In the genomic region with DNA sequence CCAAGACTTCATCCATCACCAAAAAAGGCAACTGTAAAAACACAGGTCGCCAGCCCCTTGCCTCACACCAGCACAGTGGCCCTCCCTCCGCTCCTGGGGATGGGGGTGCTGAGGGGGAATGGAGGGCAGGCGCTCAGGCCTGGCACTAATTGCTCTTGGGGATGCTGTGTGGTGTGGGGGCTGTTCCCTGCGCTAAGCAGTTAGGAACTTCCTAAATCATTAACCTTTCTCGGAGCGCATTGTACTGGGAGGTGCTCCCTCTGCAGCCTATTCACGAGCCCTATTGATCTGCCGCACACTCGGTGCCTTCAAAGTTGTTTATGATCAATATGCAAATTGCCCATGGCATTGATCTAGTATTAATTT, we compare ENCODE assay signal across 9 cellular contexts.
A peak's percentile ranks its signal among the peaks of the same experiment; 100 is the strongest.
DNase-seq lines count a peak whose midpoint lies in the region; ATAC-seq and TF ChIP-seq lines count a peak whose summit lies in the region.
"Had no signal": no experiment of that assay in that cellular context is flagged by ENCODE, and none has a peak within 500 bp of the region (broad histone marks: within the 10 kb centered on the region; RNA-seq: fewer than 3 reads in every experiment).

No MANE protein-coding gene starts in this region.

- TF ChIP-seq POLR2A in thyroid gland (IDR thresholded peaks at IDR 0.05) = no peak
- no peak for TF ChIP-seq POLR2A in erythroblast (IDR thresholded peaks at IDR 0.05; ENCODE audit: low read length)

- ATAC-seq in GM21576 (IDR thresholded peaks at IDR 0.05; ENCODE audit: unreplicated experiment) = no peak
- ATAC-seq: activated naive CD4-positive, alpha-beta T cell treated with anti-CD3 and anti-CD28 coated beads, Interleukin-2, amount 50 U/mL, for 72 hours had no signal

- intact Hi-C loops in thyroid gland (cut with DNase I) = no loop called here

- no peaks in the 10 kb centered on the region for H3K27me3 ChIP-seq in NT2/D1 (ENCODE audit: insufficient read depth, insufficient read length)
- no peaks in the 10 kb centered on the region for H3K27me3 ChIP-seq in thyroid gland

- H3K4me1 ChIP-seq in NT2/D1 (ENCODE audit: insufficient read depth, insufficient read length) (peaks cover 12% of the 10 kb centered on the region), thyroid gland (peaks cover 28 to 45% of the 10 kb centered on the region in 2 donors)

- TF ChIP-seq CTCF in chondrocyte (IDR thresholded peaks at IDR 0.05) (no peak), thyroid gland (IDR thresholded peaks at IDR 0.05) (no peak)

- peaks cover 2% of the 10 kb centered on the region for H3K9me3 Mint-ChIP-seq in chondrocyte (ENCODE audit: low read depth)
- H3K9me3 Mint-ChIP-seq: activated naive CD4-positive, alpha-beta T cell treated with anti-CD3 and anti-CD28 coated beads, Interleukin-2, amount 50 U/mL, for 72 hours had no signal

- DNase-seq in NT2/D1 (ENCODE audit: low read depth, low spot score) (no peak), chondrocyte (ENCODE audit: low spot score) (no peak), mucosa of gallbladder (ENCODE audit: low spot score) (peak; percentile 31), thyroid gland (peak in 1 of 2 donors; percentile 20), globus pallidus (ENCODE audit: low spot score) (no peak), erythroblast (lab: John Stamatoyannopoulos, UW) (no peak)
- DNase-seq: activated CD8-positive, alpha-beta memory T cell treated with anti-CD3 and anti-CD28 coated beads for 24 hours had no signal

- H3K9ac ChIP-seq in NT2/D1 (ENCODE audit: insufficient read length, low read depth) = peak overlapping the region; percentile 6

- no peaks in the 10 kb centered on the region for H3K27me3 Mint-ChIP-seq in chondrocyte (ENCODE audit: low read depth)

- H3K27ac ChIP-seq in thyroid gland = peak overlapping the region; percentile 92 to 96 (median 96)

- H3K4me3 ChIP-seq in NT2/D1 (ENCODE audit: insufficient read length, low read depth) (no peak overlapping the region), thyroid gland (replicated peaks in 1 of 3) (no peak overlapping the region)

- no peaks in the 10 kb centered on the region for H3K9me3 ChIP-seq in NT2/D1 (ENCODE audit: insufficient read depth, low read length)
- H3K9me3 ChIP-seq in thyroid gland = no peaks in the 10 kb centered on the region

- peak overlapping the region; percentile 63 for H3K4me3 Mint-ChIP-seq in chondrocyte (ENCODE audit: unreplicated experiment)

- 86 to 95% methylated on average over 9 of the region's 9 CpGs for WGBS in thyroid gland, 2 donors

- H3K27ac Mint-ChIP-seq in chondrocyte (ENCODE audit: unreplicated experiment) = peak overlapping the region; percentile 96
- H3K27ac Mint-ChIP-seq: activated naive CD4-positive, alpha-beta T cell treated with anti-CD3 and anti-CD28 coated beads, Interleukin-2, amount 50 U/mL, for 72 hours had no signal

- H3K4me1 Mint-ChIP-seq in chondrocyte (ENCODE audit: low read depth) = peaks cover 93% of the 10 kb centered on the region

- H3K36me3 Mint-ChIP-seq in chondrocyte (ENCODE audit: low read depth) = peaks cover 8% of the 10 kb centered on the region
- H3K36me3 Mint-ChIP-seq: activated naive CD4-positive, alpha-beta T cell treated with anti-CD3 and anti-CD28 coated beads, Interleukin-2, amount 50 U/mL, for 72 hours had no signal

- no peaks in the 10 kb centered on the region for H3K36me3 ChIP-seq in NT2/D1 (ENCODE audit: insufficient read depth, insufficient read length, low read length)
- H3K36me3 ChIP-seq in thyroid gland = no peaks in the 10 kb centered on the region
